ENCODE assay signal across 22 cellular contexts in the genomic region with DNA sequence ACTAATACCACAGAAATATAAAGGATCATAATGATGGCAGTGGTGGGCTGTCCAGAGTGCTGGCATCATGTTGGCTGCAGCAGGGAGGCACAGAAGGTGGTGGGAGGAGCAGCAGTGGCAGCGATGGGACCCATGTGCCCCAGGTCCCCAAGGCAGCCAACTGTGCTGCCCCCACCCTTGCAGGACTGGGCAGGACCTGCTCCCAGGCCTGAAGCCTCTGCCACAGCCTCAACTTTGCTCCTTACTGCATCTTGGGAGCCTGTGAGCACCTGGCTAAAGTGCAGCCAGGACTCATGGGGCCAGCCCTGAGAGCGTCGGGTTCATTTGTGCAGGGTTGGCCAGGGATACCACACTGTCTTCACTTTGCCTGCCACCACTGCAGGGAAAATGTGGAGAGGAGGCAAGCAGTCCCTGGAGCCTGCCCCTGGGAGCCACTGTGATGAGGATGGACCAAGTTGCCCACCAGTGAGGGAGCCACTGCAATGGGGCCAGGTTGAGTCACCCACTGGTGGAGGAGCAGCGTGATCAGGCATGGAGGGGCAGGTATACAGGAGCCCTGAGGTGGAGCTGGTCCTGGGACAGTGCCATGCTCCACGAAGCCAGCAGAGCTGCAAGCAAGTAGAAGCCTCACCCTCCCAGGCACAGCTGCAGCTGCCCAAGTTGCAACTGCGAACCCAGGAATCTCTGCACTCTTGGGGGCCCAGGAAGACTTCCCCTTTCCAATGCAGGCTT.
"Had no signal": no experiment of that assay in that cellular context is flagged by ENCODE, and none has a peak within 500 bp of the region (broad histone marks: within the 10 kb centered on the region; RNA-seq: fewer than 3 reads in every experiment).

No MANE protein-coding gene starts in this region.

- H3K4me2 ChIP-seq: neural progenitor cell had no signal

- H3K9me3 ChIP-seq: gastrocnemius medialis, prostate gland had no signal

- H3K36me3 ChIP-seq: gastrocnemius medialis, prostate gland, right atrium auricular region, thoracic aorta, tibial nerve, vagina had no signal

- H2AFZ ChIP-seq: neural progenitor cell had no signal

- H3K27ac ChIP-seq: gastrocnemius medialis, neural progenitor cell, prostate gland, right atrium auricular region, thoracic aorta, tibial nerve, vagina had no signal

- ATAC-seq: effector memory CD8-positive, alpha-beta T cell; gastrocnemius medialis; left lobe of liver; stimulated activated effector memory CD8-positive, alpha-beta T cell treated with anti-CD3 and anti-CD28 coated beads, Interleukin-12 subunit alpha, Interleukin-12 subunit beta, amount 100 ng/mL, for 72 hours had no signal

- DNase-seq: cortex of kidney; effector memory CD8-positive, alpha-beta T cell; foreskin fibroblast; gastrocnemius medialis; head of caudate nucleus; natural killer cell; nucleus accumbens; stimulated activated CD4-positive, alpha-beta T cell treated with anti-CD3 and anti-CD28 coated beads, Interleukin-12 subunit alpha, Interleukin-12 subunit beta, amount 100 ng/mL, for 4 hours; stimulated activated CD4-positive, alpha-beta T cell treated with anti-CD3 and anti-CD28 coated beads, Interleukin-1b, Interleukin-23, amount 100 ng/mL, for 48 hours; stimulated activated CD4-positive, alpha-beta T cell treated with anti-CD3 and anti-CD28 coated beads, Interleukin-4, amount 100 ng/mL, for 1 hour; stimulated activated naive CD4-positive, alpha-beta T cell treated with Interleukin-2 at 50 U/mL for 16 hours had no signal

- H3K4me3 ChIP-seq: gastrocnemius medialis, lung, neural progenitor cell, prostate gland, right atrium auricular region, smooth muscle cell, thoracic aorta, tibial nerve, vagina had no signal

- H3K4me1 ChIP-seq: gastrocnemius medialis, neural progenitor cell, prostate gland, right atrium auricular region, tibial nerve, vagina had no signal

- H3K27me3 ChIP-seq: gastrocnemius medialis, neural progenitor cell, right atrium auricular region, tibial nerve, vagina had no signal

- FAIRE-seq: keratinocyte had no signal

- H3K9ac ChIP-seq: neural progenitor cell had no signal
